Comparison of ENCODE assay signal across 27 cellular contexts in genomic region chr15:51155906-51156305, GRCh38.
"Had no signal": no experiment of that assay in that cellular context is flagged by ENCODE, and none has a peak within 500 bp of the region (broad histone marks: within the 10 kb centered on the region; RNA-seq: fewer than 3 reads in every experiment).

No MANE protein-coding gene starts in this region.

- FAIRE-seq: endometrium, keratinocyte, urothelium cell line had no signal

- H3K27ac ChIP-seq: gastrocnemius medialis, parathyroid adenoma, psoas muscle, testis, transverse colon had no signal

- H3K9ac ChIP-seq: parathyroid adenoma had no signal

- H3K27me3 ChIP-seq: breast epithelium, gastrocnemius medialis, testis, transverse colon had no signal

- H2AFZ ChIP-seq: parathyroid adenoma had no signal

- H3K79me2 ChIP-seq: parathyroid adenoma had no signal

- H3K4me3 ChIP-seq: breast epithelium, gastrocnemius medialis, psoas muscle, skin epidermis, testis, transverse colon had no signal

- H3K4me1 ChIP-seq: breast epithelium, gastrocnemius medialis, parathyroid adenoma, psoas muscle, testis, transverse colon had no signal

- H3K36me3 ChIP-seq: breast epithelium, gastrocnemius medialis, transverse colon had no signal

- H3K9me3 ChIP-seq: breast epithelium, gastrocnemius medialis, psoas muscle, testis, transverse colon had no signal

- DNase-seq: activated CD4-positive, alpha-beta T cell treated with anti-CD3 and anti-CD28 coated beads for 36 hours; activated CD4-positive, CD25-positive, alpha-beta regulatory T cell; activated CD8-positive, alpha-beta memory T cell treated with anti-CD3 and anti-CD28 coated beads, Interleukin-2, amount 10 ng/mL, durations not matched to agents 7 days and 5 days; activated CD8-positive, alpha-beta T cell treated with anti-CD3 and anti-CD28 coated beads, Interleukin-2, amount 10 ng/mL, durations not matched to agents 7 days and 5 days; activated naive CD8-positive, alpha-beta T cell treated with anti-CD3 and anti-CD28 coated beads, Interleukin-2, amount 50 U/mL, for 24 hours; activated T-cell treated with anti-CD3 and anti-CD28 coated beads, Interleukin-2, amount 50 U/mL, for 48 hours; effector CD8-positive, alpha-beta T cell; gastrocnemius medialis; glutamatergic neuron; hippocampal formation; left cardiac atrium; naive thymus-derived CD4-positive, alpha-beta T cell; nucleus accumbens; psoas muscle; right cardiac atrium; stimulated activated CD4-positive, alpha-beta T cell treated with anti-CD3 and anti-CD28 coated beads, Interleukin-12 subunit alpha, Interleukin-12 subunit beta, amount 100 ng/mL, for 4 hours; stimulated activated CD4-positive, alpha-beta T cell treated with anti-CD3 and anti-CD28 coated beads, Interleukin-4, amount 100 ng/mL, for 1 hour; stimulated activated naive CD8-positive, alpha-beta T cell treated with anti-CD3 and anti-CD28 coated beads, Interleukin-15, Interleukin-2, amounts not matched to agents 100 U/mL and 50 U/mL, for 24 hours; T-cell; testis; transverse colon had no signal

- ATAC-seq: activated CD4-positive, alpha-beta T cell treated with anti-CD3 and anti-CD28 coated beads for 36 hours; activated CD8-positive, alpha-beta memory T cell treated with anti-CD3 and anti-CD28 coated beads, Interleukin-2, amount 10 ng/mL, durations not matched to agents 7 days and 5 days; activated CD8-positive, alpha-beta T cell treated with anti-CD3 and anti-CD28 coated beads, Interleukin-2, amount 10 ng/mL, durations not matched to agents 7 days and 5 days; activated naive CD8-positive, alpha-beta T cell treated with anti-CD3 and anti-CD28 coated beads, Interleukin-2, amount 50 U/mL, for 24 hours; gastrocnemius medialis; naive thymus-derived CD4-positive, alpha-beta T cell; stimulated activated naive CD8-positive, alpha-beta T cell treated with anti-CD3 and anti-CD28 coated beads, Interleukin-15, Interleukin-2, amounts not matched to agents 100 U/mL and 50 U/mL, for 24 hours; T-cell had no signal
